In the genomic region with DNA sequence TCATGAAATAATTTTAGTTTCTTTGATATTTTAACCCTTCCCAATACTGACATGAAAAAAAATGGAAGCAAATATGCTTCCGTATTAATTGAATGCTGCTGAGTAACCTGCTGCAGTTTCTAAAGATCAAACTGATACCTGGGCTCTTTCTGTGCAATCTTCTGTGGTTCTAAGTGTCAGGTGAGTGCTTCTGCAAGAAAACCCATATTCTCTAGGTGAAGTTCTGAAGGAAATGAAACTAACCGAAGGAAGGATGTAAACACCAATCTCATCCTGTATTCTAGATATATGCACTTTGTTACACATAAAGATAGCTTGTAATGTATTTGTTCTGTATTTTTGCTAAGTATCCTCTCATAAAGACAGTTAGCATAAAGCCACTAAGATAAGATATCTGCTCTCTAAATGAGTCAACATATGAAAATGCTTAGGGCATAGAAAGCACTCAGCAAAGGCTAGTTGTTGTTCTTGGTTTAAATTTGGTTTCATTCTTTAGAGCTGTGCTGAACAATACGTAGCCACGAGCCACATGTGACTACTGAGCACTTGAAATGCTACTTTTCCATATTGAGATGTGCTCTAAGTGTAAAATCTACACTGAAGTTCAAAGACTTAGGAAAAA, we compare ENCODE assay signal across 9 cellular contexts. TPM values are rescaled to one million over a fixed set of nuclear protein-coding genes. Genes with fewer than 3 reads are reported as not detected.
DNase-seq lines count a peak whose midpoint lies in the region; ATAC-seq lines count a peak whose summit lies in the region.
"Had no signal": no experiment of that assay in that cellular context is flagged by ENCODE, and none has a peak within 500 bp of the region (broad histone marks: within the 10 kb centered on the region; RNA-seq: fewer than 3 reads in every experiment).

No MANE protein-coding gene starts in this region.

- H3K27ac Mint-ChIP-seq in central memory CD8-positive, alpha-beta T cell (ENCODE audit: low read depth) = peak overlapping the region; percentile 62

- H3K27me3 Mint-ChIP-seq in central memory CD8-positive, alpha-beta T cell = no peaks in the 10 kb centered on the region

- H3K36me3 Mint-ChIP-seq in central memory CD8-positive, alpha-beta T cell (ENCODE audit: insufficient read depth) = no peaks in the 10 kb centered on the region

- H3K4me3 Mint-ChIP-seq in central memory CD8-positive, alpha-beta T cell = peak overlapping the region; percentile 66

- ATAC-seq in GM19463 (IDR thresholded peaks at IDR 0.05; ENCODE audit: unreplicated experiment) (peak; percentile 97), HG03354 (IDR thresholded peaks at IDR 0.05; ENCODE audit: poor library complexity, severe bottlenecking, unreplicated experiment) (peak; percentile 98)
- peak; percentile 71 for ATAC-seq in central memory CD8-positive, alpha-beta T cell (replicated peaks; ENCODE audit: extremely low read depth, poor library complexity, severe bottlenecking)

- DNase-seq in Daoy (ENCODE audit: low read depth) = peak; percentile 44
- DNase-seq in central memory CD8-positive, alpha-beta T cell (ENCODE audit: low spot score in 2 of 2) = no peak
- DNase-seq in CD1c-positive myeloid dendritic cell (ENCODE audit: extremely low spot score) = no peak
- no peak for DNase-seq in amygdala (lab: John Stamatoyannopoulos, UW)
- DNase-seq in NOMO-1 treated with dmso at 0.1 percent for 144 hours (lab: John Stamatoyannopoulos, UW; ENCODE audit: unreplicated experiment) = no peak
- no peak for DNase-seq in AG08395 (ENCODE audit: low spot score)
- DNase-seq: erythroblast had no signal

- peaks cover 9% of the 10 kb centered on the region for H3K4me1 Mint-ChIP-seq in central memory CD8-positive, alpha-beta T cell

- H3K9me3 Mint-ChIP-seq in central memory CD8-positive, alpha-beta T cell = no peaks in the 10 kb centered on the region

RNA-seq across cellular contexts. Expression of a gene that starts 52.0 kb away (rescaled TPM):
- total RNA-seq in Daoy (2014; rRNA removed; shearing (Covaris generic)) = 27.4 and 32.0 TPM in 2 replicates
